18 cellular contexts compared by ENCODE assay signal in genomic region chr6:5172057-5172683, GRCh38.
DNase-seq lines count a peak whose midpoint lies in the region; ATAC-seq and TF ChIP-seq lines count a peak whose summit lies in the region.
"Had no signal": no experiment of that assay in that cellular context is flagged by ENCODE, and none has a peak within 500 bp of the region (broad histone marks: within the 10 kb centered on the region; RNA-seq: fewer than 3 reads in every experiment).

No MANE protein-coding gene starts in this region.

- CTCF ChIA-PET in IMR-90 (lab: Yijun Ruan, JAX) = no interaction called here

- no peak overlapping the region for H3K18ac ChIP-seq in IMR-90 (ENCODE audit: low read depth, low read length)

- no peaks in the 10 kb centered on the region for H3K9me3 ChIP-seq in IMR-90 (ENCODE audit: control insufficient read depth, insufficient read depth, low read length)

- no peaks in the 10 kb centered on the region for H3K36me3 ChIP-seq in IMR-90 (ENCODE audit: control insufficient read depth, insufficient read depth, low read length)

- no peaks in the 10 kb centered on the region for H3K27me3 ChIP-seq in IMR-90 (ENCODE audit: control insufficient read depth, insufficient read depth, low read length)

- no peak for TF ChIP-seq POLR2A in IMR-90 (IDR thresholded peaks at IDR 0.05; ENCODE audit: low read depth, low read length)

- no peak for TF ChIP-seq RAD21 in IMR-90 (IDR thresholded peaks at IDR 0.05; ENCODE audit: low read length)

- H3K4me1 ChIP-seq in IMR-90 (ENCODE audit: control insufficient read depth, insufficient read depth, low read length) = peaks cover 2% of the 10 kb centered on the region

- intact Hi-C loops in IMR-90 (cut with micrococcal nuclease) = no loop called here

- peak overlapping the region in 1 of 2 experiments; percentile 14; a peak in 1 of 4 replicates for H4K8ac ChIP-seq in IMR-90 (ENCODE audit: low read depth in 2 of 2, low read length in 2 of 2)

- H3K4me2 ChIP-seq in IMR-90 (ENCODE audit: low read depth, low read length) = no peak overlapping the region

- peaks cover 6% of the 10 kb centered on the region for H3K9me1 ChIP-seq in IMR-90 (ENCODE audit: insufficient read depth, low read length)

- H2AFZ ChIP-seq in IMR-90 (replicated peaks; ENCODE audit: low read length, poor library complexity) = peak overlapping the region; percentile 14
- H2AFZ ChIP-seq: GM23248 had no signal

- no peak overlapping the region for H2BK120ac ChIP-seq in IMR-90 (ENCODE audit: low read depth, low read length)

- H4K20me1 ChIP-seq in IMR-90 (ENCODE audit: insufficient read depth, low read length) = no peaks in the 10 kb centered on the region

- POLR2A ChIA-PET in IMR-90 (lab: Charles Lee; ENCODE audit: unreplicated experiment) = no interaction called here

- dilution Hi-C loops in IMR-90 (cut with HindIII; ENCODE audit: low sequenced_read_pairs, unreplicated experiment) = no loop called here

- 65% methylated on average over 5 of the region's 14 CpGs; no CpG with 5 or more reads in 1 of the 2 experiments for WGBS in IMR-90 (ENCODE audit: extremely low coverage in 2 of 2, insufficient read length in 1 of 2), 2 experiments

- H3K9ac ChIP-seq in IMR-90 (ENCODE audit: low read depth, low read length) = no peak overlapping the region
- H3K9ac ChIP-seq: GM23248 had no signal

- H4K91ac ChIP-seq in IMR-90 (ENCODE audit: insufficient read depth, low read depth, low read length) = no peak overlapping the region

- H3K14ac ChIP-seq in IMR-90 (replicated peaks; ENCODE audit: low read depth, low read length) = 0 out of 2 replicates have a peak overlapping the region, but pooled peaks have one; percentile 23

- no peak overlapping the region for H3K56ac ChIP-seq in IMR-90 (ENCODE audit: extremely low read depth, insufficient read depth, low read length)

- H3K4ac ChIP-seq in IMR-90 (ENCODE audit: low read depth, low read length) = no peak overlapping the region

- DNase-seq in NCI-H1417 (lab: John Stamatoyannopoulos, UW) (peak in 2 of 3 experiments; percentile 30 to 65), NCI-H1417 treated with DMSO at 0.1 percent for 48 hours (lab: John Stamatoyannopoulos, UW) (no peak), IMR-90 (no peak), NCI-H69 (lab: John Stamatoyannopoulos, UW) (peak; percentile 59), left kidney (ENCODE audit: low read depth, low spot score) (peak; percentile 94), nucleus accumbens (lab: John Stamatoyannopoulos, UW) (no peak), putamen (ENCODE audit: low spot score) (no peak)
- no peak for DNase-seq in stimulated activated naive CD4-positive, alpha-beta T cell treated with Interleukin-2 at 50 U/mL for 16 hours (lab: John Stamatoyannopoulos, UW)
- DNase-seq: activated CD8-positive, alpha-beta memory T cell treated with anti-CD3 and anti-CD28 coated beads, Interleukin-2, amount 50 U/mL, for 48 hours; activated effector memory CD4-positive, alpha-beta T cell treated with Interleukin-2 at 50 U/mL for 16 hours; activated naive CD8-positive, alpha-beta T cell treated with anti-CD3 and anti-CD28 coated beads, Interleukin-2, amount 10 ng/mL, durations not matched to agents 7 days and 5 days; CD8-positive, alpha-beta T cell; DMS 273 treated with DMSO at 0.1 percent for 48 hours; GM23248; kidney glomerular epithelial cell; NCI-H526; stimulated activated CD8-positive, alpha-beta memory T cell treated with anti-CD3 and anti-CD28 coated beads, Interleukin-4, amount 100 ng/mL, for 48 hours had no signal

- no peak for ATAC-seq in IMR-90 (ENCODE audit: low read depth)
- ATAC-seq: CD8-positive, alpha-beta T cell had no signal

- no peak overlapping the region for H2BK5ac ChIP-seq in IMR-90 (ENCODE audit: low read depth, low read length, poor library complexity, severe bottlenecking)

- no peaks in the 10 kb centered on the region; a peak in 1 of 4 replicates for H3K79me1 ChIP-seq in IMR-90 (ENCODE audit: low read depth in 1 of 2, low read length in 2 of 2)

- H2AK9ac ChIP-seq in IMR-90 (replicated peaks; ENCODE audit: low read depth, low read length, poor library complexity) = no peak overlapping the region

- no peak for TF ChIP-seq CTCF in IMR-90 (conservative IDR thresholded peaks at IDR 0.05; ENCODE audit: low read depth, low read length)

- no peak overlapping the region for H2BK15ac ChIP-seq in IMR-90 (ENCODE audit: low read depth, low read length)

- BruUV-seq in IMR-90 (replicated peaks; lab: Mats Ljungman, UMichigan) = no TSS peak

- no peak overlapping the region for H4K5ac ChIP-seq in IMR-90 (ENCODE audit: low read depth, low read length)

- in situ Hi-C loops in IMR-90 (cut with MboI; ENCODE audit: low sequenced_read_pairs) = no loop called here

- no peak overlapping the region for H2BK20ac ChIP-seq in IMR-90 (ENCODE audit: low read depth, low read length)

- no peak overlapping the region for H3K4me3 ChIP-seq in IMR-90 (ENCODE audit: insufficient read depth, low read depth, low read length)
- H3K4me3 ChIP-seq: GM23248 had no signal

- 0 out of 2 replicates have a peak overlapping the region, but pooled peaks have one; percentile 20 for H3K23ac ChIP-seq in IMR-90 (ENCODE audit: low read depth, low read length)

- no peak overlapping the region; the same call in 1 of the 2 replicates for H2AK5ac ChIP-seq in IMR-90 (ENCODE audit: low read depth, low read length)

- H3K27ac ChIP-seq in IMR-90 (ENCODE audit: insufficient read depth, low read length) = no peak overlapping the region
- H3K27ac ChIP-seq: GM23248, VCaP had no signal

TF ChIP-seq in IMR-90, 13 proteins besides CTCF, POLR2A, EP300 and RAD21:
- TF ChIP-seq MAFK (IDR thresholded peaks at IDR 0.05; ENCODE audit: low read depth, low read length) (no peak), FOS (IDR thresholded peaks at IDR 0.05; ENCODE audit: low read depth, low read length) (no peak), MAZ (IDR thresholded peaks at IDR 0.05; ENCODE audit: borderline replicate concordance, low read depth, low read length) (no peak), SMC3 (IDR thresholded peaks at IDR 0.05; ENCODE audit: low read depth, low read length) (no peak), CEBPB (IDR thresholded peaks at IDR 0.05; ENCODE audit: low read depth, low read length) (no peak), CHD1 (IDR thresholded peaks at IDR 0.05; ENCODE audit: low read depth, low read length) (no peak), BHLHE40 (IDR thresholded peaks at IDR 0.05; ENCODE audit: low read depth, low read length) (no peak), USF2 (IDR thresholded peaks at IDR 0.05; ENCODE audit: low read depth, low read length) (no peak), NFE2L2 (IDR thresholded peaks at IDR 0.05; ENCODE audit: low read depth, low read length) (no peak), RFX5 (IDR thresholded peaks at IDR 0.05; ENCODE audit: low read depth, low read length) (no peak), MXI1 (IDR thresholded peaks at IDR 0.05; ENCODE audit: borderline replicate concordance, low read depth, low read length) (no peak), ELK1 (IDR thresholded peaks at IDR 0.05; ENCODE audit: borderline replicate concordance, low read depth, low read length) (no peak), RCOR1 (IDR thresholded peaks at IDR 0.05; ENCODE audit: insufficient replicate concordance, low read length) (no peak)

Comparison
In these comparisons a context has a peak if more than half of its experiments do, and no peak if none do; other contexts are left out.
1. DNase-seq: peak in NCI-H1417 (2 of 3), NCI-H69 (single experiment) and left kidney (single experiment); none in NCI-H1417 treated with DMSO at 0.1 percent for 48 hours (single experiment), IMR-90 (single experiment), nucleus accumbens (0 of 56), stimulated activated naive CD4-positive, alpha-beta T cell treated with Interleukin-2 at 50 U/mL for 16 hours (single experiment) and putamen (single experiment).